ENCODE assay signal across 20 cellular contexts in the genomic region with DNA sequence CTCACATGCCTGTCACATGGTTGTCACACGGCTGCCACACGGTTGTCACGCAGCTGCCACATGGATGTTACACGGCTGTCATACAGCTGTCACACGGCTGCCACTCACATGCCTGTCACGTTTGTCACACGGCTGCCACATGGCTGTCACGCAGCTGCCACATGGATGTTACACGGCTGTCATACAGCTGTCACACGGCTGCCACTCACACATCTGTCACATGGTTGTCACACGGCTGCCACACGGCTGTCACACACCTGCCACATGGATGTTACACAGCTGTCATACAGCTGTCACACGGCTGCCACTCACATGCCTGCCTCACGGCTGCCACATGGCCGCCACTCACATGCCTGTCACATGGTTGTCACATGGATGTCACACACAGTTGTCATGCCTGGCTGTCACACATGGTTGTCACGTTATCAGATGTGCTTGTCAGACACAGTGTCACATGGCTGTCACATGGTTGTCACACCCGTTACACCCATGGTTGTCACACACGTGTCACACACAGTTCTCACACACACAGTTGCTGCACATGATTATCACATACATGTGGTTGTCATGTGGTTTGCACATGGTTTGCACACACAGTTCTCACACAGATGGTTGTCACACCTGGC. TPM values are rescaled to one million over a fixed set of nuclear protein-coding genes. Genes with fewer than 3 reads are reported as not detected.
"Had no signal": no experiment of that assay in that cellular context is flagged by ENCODE, and none has a peak within 500 bp of the region (broad histone marks: within the 10 kb centered on the region; RNA-seq: fewer than 3 reads in every experiment).

No MANE protein-coding gene starts in this region.

- H3K9me3 Mint-ChIP-seq: activated naive CD8-positive, alpha-beta T cell treated with anti-CD3 and anti-CD28 coated beads, Interleukin-2, amount 10 ng/mL, durations not matched to agents 7 days and 5 days had no signal

- DNase-seq: activated CD4-positive, CD25-positive, alpha-beta regulatory T cell treated with anti-CD3 and anti-CD28 coated beads, Interleukin-2, amount 50 U/mL, for 72 hours; activated naive CD4-positive, alpha-beta T cell; activated naive CD8-positive, alpha-beta T cell treated with anti-CD3 and anti-CD28 coated beads, Interleukin-2, amount 10 ng/mL, durations not matched to agents 7 days and 5 days; anterior cingulate cortex; cerebellar nuclear complex; erythroblast; gastrocnemius medialis; heart right ventricle; left colon; naive B cell; stomach; T-helper 9 cell; upper lobe of right lung had no signal

- H3K9me3 ChIP-seq: gastrocnemius medialis, heart right ventricle, right atrium auricular region, thoracic aorta, upper lobe of right lung had no signal

- H3K27ac ChIP-seq: brain microvascular endothelial cell, gastrocnemius medialis, heart right ventricle, right atrium auricular region, stomach, thoracic aorta, upper lobe of right lung had no signal

- H3K4me3 Mint-ChIP-seq: activated naive CD8-positive, alpha-beta T cell treated with anti-CD3 and anti-CD28 coated beads, Interleukin-2, amount 10 ng/mL, durations not matched to agents 7 days and 5 days had no signal

- H3K27me3 ChIP-seq: brain microvascular endothelial cell, right atrium auricular region, upper lobe of right lung had no signal

- H3K27ac Mint-ChIP-seq: activated naive CD8-positive, alpha-beta T cell treated with anti-CD3 and anti-CD28 coated beads, Interleukin-2, amount 10 ng/mL, durations not matched to agents 7 days and 5 days; progenitor cell of endocrine pancreas had no signal

- H3K4me1 ChIP-seq: gastrocnemius medialis, right atrium auricular region, stomach, upper lobe of right lung had no signal

- H3K36me3 Mint-ChIP-seq: activated naive CD8-positive, alpha-beta T cell treated with anti-CD3 and anti-CD28 coated beads, Interleukin-2, amount 10 ng/mL, durations not matched to agents 7 days and 5 days; naive B cell had no signal

- H3K4me3 ChIP-seq: gastrocnemius medialis, heart right ventricle, lung, right atrium auricular region, smooth muscle cell, stomach, thoracic aorta, upper lobe of right lung had no signal

- H3K36me3 ChIP-seq: brain microvascular endothelial cell, gastrocnemius medialis, heart right ventricle, right atrium auricular region, stomach, thoracic aorta, upper lobe of right lung had no signal

- ATAC-seq: gastrocnemius medialis, left colon, upper lobe of right lung had no signal

- H3K4me2 ChIP-seq: smooth muscle cell had no signal

RNA-seq across cellular contexts. Expression of gene KCNG2, which starts 19.4 kb away (rescaled TPM):
- total RNA-seq: activated CD8-positive, alpha-beta memory T cell treated with anti-CD3 and anti-CD28 coated beads for 36 hours; activated naive CD8-positive, alpha-beta T cell treated with anti-CD3 and anti-CD28 coated beads, Interleukin-2, amount 10 ng/mL, durations not matched to agents 7 days and 5 days; left colon; progenitor cell of endocrine pancreas; right atrium auricular region; smooth muscle cell had no signal
